ENCODE assay signal across 8 cellular contexts in genomic region chr20:3218307-3218988, GRCh38. TPM values are rescaled to one million over a fixed set of nuclear protein-coding genes. Genes with fewer than 3 reads are reported as not detected.
DNase-seq lines count a peak whose midpoint lies in the region; ATAC-seq, FAIRE-seq and TF ChIP-seq lines count a peak whose summit lies in the region.

No MANE protein-coding gene starts in this region.

- no peak overlapping the region for H2AFZ ChIP-seq in mammary epithelial cell (ENCODE audit: low read depth, low read length)

- H3K4me1 ChIP-seq in HUES48 (ENCODE audit: control insufficient read depth, insufficient read depth, low read length): no peaks in the 10 kb centered on the region
- peaks cover 13% of the 10 kb centered on the region for H3K4me1 ChIP-seq in mammary epithelial cell (ENCODE audit: insufficient read depth, low read length)
- H3K4me1 ChIP-seq in liver (ENCODE audit: control insufficient read depth in 4 of 4, insufficient read depth in 4 of 4, low read length in 3 of 4): peaks cover 0 to 6% (median 2%) of the 10 kb centered on the region in 4 donors

- DNase-seq in GM12892 (ENCODE audit: insufficient read length) (peak; percentile 84), mammary epithelial cell (peak; percentile 12)
- DNase-seq in stimulated activated CD8-positive, alpha-beta memory T cell treated with anti-CD3 and anti-CD28 coated beads, Interleukin-15, amount 100 ng/mL, for 24 hours (ENCODE audit: low read depth): peak; percentile 68

- no peaks in the 10 kb centered on the region for H3K9me3 ChIP-seq in HUES48 (ENCODE audit: control insufficient read depth, insufficient read depth, low read length)
- H3K9me3 ChIP-seq in mammary epithelial cell (replicated peaks; ENCODE audit: insufficient read depth, low read length): no peaks in the 10 kb centered on the region
- no peaks in the 10 kb centered on the region for H3K9me3 ChIP-seq in liver (ENCODE audit: control insufficient read depth in 4 of 4, low read length in 3 of 4)

- H3K27me3 ChIP-seq in HUES48 (ENCODE audit: control insufficient read depth, insufficient read depth, low read length) (no peaks in the 10 kb centered on the region), mammary epithelial cell (ENCODE audit: insufficient read depth, low read length) (no peaks in the 10 kb centered on the region), liver (ENCODE audit: control insufficient read depth in 4 of 4, insufficient read depth in 4 of 4, low read length in 3 of 4) (no peaks in the 10 kb centered on the region)

- H3K36me3 ChIP-seq in HUES48 (ENCODE audit: control insufficient read depth, insufficient read depth, low read length) (peaks cover 67% of the 10 kb centered on the region), mammary epithelial cell (ENCODE audit: insufficient read depth, low read length) (peaks cover 11% of the 10 kb centered on the region), liver (ENCODE audit: control insufficient read depth in 4 of 4, insufficient read depth in 3 of 4, low read depth in 1 of 4, low read length in 3 of 4) (peaks cover 10 to 18% (median 14%) of the 10 kb centered on the region in 4 donors)

- TF ChIP-seq RAD21 in liver (IDR thresholded peaks at IDR 0.05): peak; percentile 61 to 86

- intact Hi-C loops in mammary epithelial cell (cut with micrococcal nuclease): loop anchor here (1.0 kb wide), 3 partner anchors 32 to 98 kb away; no protein-coding TSS in a partner anchor

- no peak overlapping the region for H3K4me2 ChIP-seq in mammary epithelial cell (ENCODE audit: insufficient read depth, low read depth, low read length)

- FAIRE-seq in GM12892 (lab: Jason Lieb, UNC): peak; percentile 97

- no peak overlapping the region for H3K4me3 ChIP-seq in HUES48 (ENCODE audit: low read depth, low read length)
- H3K4me3 ChIP-seq in WI38 (ENCODE audit: low read depth, low read length): no peak overlapping the region
- no peak overlapping the region for H3K4me3 ChIP-seq in mammary epithelial cell (replicated peaks in 1 of 3; ENCODE audit: insufficient read depth in 1 of 3, low read depth in 2 of 3, low read length in 3 of 3)
- H3K4me3 ChIP-seq in liver (ENCODE audit: low read depth in 1 of 3, low read length in 3 of 3): no peak overlapping the region

- CTCF ChIA-PET in mammary epithelial cell (lab: Charles Lee; ENCODE audit: low non-redundant PET): interaction anchor here (0.7 kb wide), 1 partner anchor 21 kb away, joined by 9 read pairs; no protein-coding TSS in a partner anchor

- dilution Hi-C loops in mammary epithelial cell (cut with HindIII; ENCODE audit: low sequenced_read_pairs): no loop called here

- in situ Hi-C loops in mammary epithelial cell (cut with MboI; ENCODE audit: low sequenced_read_pairs in 2 of 2): no loop called here

- H3K9ac ChIP-seq in HUES48 (ENCODE audit: low read depth, low read length): no peak overlapping the region
- H3K9ac ChIP-seq in mammary epithelial cell (ENCODE audit: insufficient read depth, low read length): no peak overlapping the region
- H3K9ac ChIP-seq in liver (ENCODE audit: low read depth in 1 of 2, low read length in 2 of 2): no peak overlapping the region

- no peak overlapping the region for H3K27ac ChIP-seq in 22Rv1
- peak overlapping the region; percentile 55 for H3K27ac ChIP-seq in HUES48 (ENCODE audit: low read depth, low read length)
- no peak overlapping the region for H3K27ac ChIP-seq in mammary epithelial cell (ENCODE audit: insufficient read depth, low read depth, low read length)
- no peak overlapping the region for H3K27ac ChIP-seq in liver (ENCODE audit: low read depth in 1 of 2, low read length in 2 of 2)

- no peak for TF ChIP-seq POLR2A in GM12892 (IDR thresholded peaks at IDR 0.05; ENCODE audit: low read depth, low read length)

- ATAC-seq in GM19328 (IDR thresholded peaks at IDR 0.05; ENCODE audit: unreplicated experiment): no peak

- H3K79me2 ChIP-seq in mammary epithelial cell (ENCODE audit: insufficient read depth, low read length): peaks cover 7% of the 10 kb centered on the region

- TF ChIP-seq CTCF in 22Rv1 (IDR thresholded peaks at IDR 0.05) (peak; percentile 95), WI38 (IDR thresholded peaks at IDR 0.05; ENCODE audit: low read depth, low read length) (peak; percentile 92), mammary epithelial cell (conservative IDR thresholded peaks at IDR 0.05 in 1 of 2, IDR thresholded peaks at IDR 0.05 in 1 of 2; ENCODE audit: extremely low read depth in 1 of 2, insufficient read depth in 1 of 2, low read depth in 1 of 2, low read length in 2 of 2) (peak; percentile 72 to 87), liver (IDR thresholded peaks at IDR 0.05; ENCODE audit: low read depth, low read length, missing input control) (peak; percentile 73)

- 19% methylated on average over 24 of the region's 30 CpGs for WGBS in mammary epithelial cell (ENCODE audit: low coverage, missing lambda C conversion rate)
- WGBS in liver: 27% methylated on average over 30 of the region's 30 CpGs

- no TSS peak for BruUV-seq in mammary epithelial cell (replicated peaks; lab: Mats Ljungman, UMichigan)

- H4K20me1 ChIP-seq in mammary epithelial cell (ENCODE audit: insufficient read depth, low read length): no peaks in the 10 kb centered on the region

TF ChIP-seq in liver, 16 proteins besides CTCF, POLR2A, EP300 and RAD21:
- TF ChIP-seq JUND (IDR thresholded peaks at IDR 0.05): no peak
- no peak for TF ChIP-seq ATF3 (IDR thresholded peaks at IDR 0.05)
- TF ChIP-seq, protein P1, sequence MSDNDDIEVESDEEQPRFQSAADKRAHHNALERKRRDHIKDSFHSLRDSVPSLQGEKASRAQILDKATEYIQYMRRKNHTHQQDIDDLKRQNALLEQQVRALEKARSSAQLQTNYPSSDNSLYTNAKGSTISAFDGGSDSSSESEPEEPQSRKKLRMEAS (IDR thresholded peaks at IDR 0.05): no peak
- no peak for TF ChIP-seq RXRA (IDR thresholded peaks at IDR 0.05)
- TF ChIP-seq SP1 (IDR thresholded peaks at IDR 0.05): no peak

RNA-seq across cellular contexts. Expression of gene ITPA, which starts 9.2 kb away (rescaled TPM):
- 55.7 TPM for polyA plus RNA-seq in GM12892 (2012; ENCODE audit: missing spikeins)
- total RNA-seq in mammary epithelial cell (10 to 100 TPM; 29.2 to 68.7 TPM), liver (10 to 100 TPM; 14.4 to 14.9 TPM)
- polyA plus RNA-seq in mammary epithelial cell (37.5 TPM), liver (10 to 100 TPM; 24.6 to 39.8 TPM)
- 19.0 TPM for polyA minus RNA-seq in mammary epithelial cell

RNA-seq across cellular contexts. Expression of gene DDRGK1, which starts 14.0 kb away (rescaled TPM):
- 19.3 TPM for polyA plus RNA-seq in GM12892 (2012; ENCODE audit: missing spikeins)
- 10 to 100 TPM; 25.2 to 59.1 TPM for total RNA-seq in mammary epithelial cell
- polyA plus RNA-seq in mammary epithelial cell: 35.7 TPM
- polyA minus RNA-seq in mammary epithelial cell: 39.0 TPM
- total RNA-seq in liver: 10 to 100 TPM; 16.8 to 40.0 TPM
- 10 to 100 TPM; 57.0 to 72.4 TPM for polyA plus RNA-seq in liver

RNA-seq across cellular contexts. Expression of gene SLC4A11, which starts 20.5 kb away (rescaled TPM):
- polyA plus RNA-seq in GM12892 (2012; ENCODE audit: missing spikeins): not detected
- total RNA-seq in mammary epithelial cell (10 to 100 TPM in 1 of 2 donors, 1 to 10 TPM in 1; 6.7 to 20.1 TPM), liver (under 1 TPM; under 0.01 to 0.05 TPM)
- polyA plus RNA-seq in mammary epithelial cell (6.9 TPM), liver (under 1 TPM; 0.08 to 0.13 TPM)
- polyA minus RNA-seq in mammary epithelial cell: 30.6 TPM

RNA-seq across cellular contexts. Expression of gene LZTS3, which starts 45.1 kb away (rescaled TPM):
- polyA plus RNA-seq in GM12892 (2012; ENCODE audit: missing spikeins): 0.40 TPM
- 10 to 100 TPM in 1 of 2 donors, 1 to 10 TPM in 1; 7.7 to 16.3 TPM for total RNA-seq in mammary epithelial cell
- polyA plus RNA-seq in mammary epithelial cell: 2.6 TPM
- 3.3 TPM for polyA minus RNA-seq in mammary epithelial cell
- 1 to 10 TPM; 3.5 TPM for total RNA-seq in liver
- 1 to 10 TPM; 1.9 to 3.7 TPM for polyA plus RNA-seq in liver

RNA-seq across cellular contexts. Expression of gene FASTKD5, which starts 58.8 kb away (rescaled TPM):
- 16.0 TPM for polyA plus RNA-seq in GM12892 (2012; ENCODE audit: missing spikeins)
- 10 to 100 TPM; 13.4 to 15.0 TPM for total RNA-seq in mammary epithelial cell
- polyA plus RNA-seq in mammary epithelial cell: 15.5 TPM
- 43.8 TPM for polyA minus RNA-seq in mammary epithelial cell
- 10 to 100 TPM; 11.5 to 19.0 TPM for total RNA-seq in liver
- 10 to 100 TPM in 1 of 2 donors, 1 to 10 TPM in 1; 9.3 to 12.0 TPM for polyA plus RNA-seq in liver

Comparison
In these comparisons a context has a peak if more than half of its experiments do, and no peak if none do; other contexts are left out.
1. DNase-seq: peak in every context shown above with its lines; median percentile 84 in GM12892; 68 in stimulated activated CD8-positive, alpha-beta memory T cell treated with anti-CD3 and anti-CD28 coated beads, Interleukin-15, amount 100 ng/mL, for 24 hours; 12 in mammary epithelial cell.
2. RNA of gene SLC4A11, which starts 20.5 kb away (total RNA-seq): 6.7 to 20.1 TPM in mammary epithelial cell; under 0.01 to 0.05 TPM in liver; every median in the first group is over 4 times any median in the second.
3. Peak in every context shown above with its lines, with median percentiles within 50 percentile points of each other: CTCF ChIP-seq.